8 cellular contexts compared by ENCODE assay signal in genomic region chr1:153945131-153945794, GRCh38. TPM values are rescaled to one million over a fixed set of nuclear protein-coding genes. Genes with fewer than 3 reads are reported as not detected.
A peak's percentile ranks its signal among the peaks of the same experiment; 100 is the strongest.
DNase-seq lines count a peak whose midpoint lies in the region; ATAC-seq and TF ChIP-seq lines count a peak whose summit lies in the region.

No MANE protein-coding gene starts in this region.

- H3K4me3 Mint-ChIP-seq in WTC11 = peak overlapping the region; percentile 81

- peaks cover 58% of the 10 kb centered on the region for H3K36me3 ChIP-seq in HUES48 (ENCODE audit: control insufficient read depth, insufficient read depth, low read length)
- H3K36me3 ChIP-seq in liver (ENCODE audit: control insufficient read depth in 4 of 4, insufficient read depth in 3 of 4, low read depth in 1 of 4, low read length in 3 of 4) = peaks cover 5 to 33% (median 16%) of the 10 kb centered on the region in 4 donors

- H3K4me3 ChIP-seq in HUES48 (ENCODE audit: low read depth, low read length) = peak overlapping the region; percentile 75
- H3K4me3 ChIP-seq in liver (ENCODE audit: low read depth in 1 of 3, low read length in 3 of 3) = peak overlapping the region; percentile 80 to 97 (median 87)

- CTCF ChIA-PET in WTC11 (lab: Charles Lee) = interaction anchor here (1.0 to 2.8 kb wide), 6 partner anchors 10 to 311 kb away, joined by 3 to 27 read pairs (median 15); partner anchors contain the start of genes CHTOP, JTB and SLC39A1

- H3K9me3 ChIP-seq in HUES48 (ENCODE audit: control insufficient read depth, insufficient read depth, low read length) (no peaks in the 10 kb centered on the region), liver (ENCODE audit: control insufficient read depth in 4 of 4, low read length in 3 of 4) (no peaks in the 10 kb centered on the region)

- H3K9ac ChIP-seq in HUES48 (ENCODE audit: low read depth, low read length) = peak overlapping the region; percentile 86; the same call in 1 of the 2 replicates
- peak overlapping the region; percentile 24 to 85 for H3K9ac ChIP-seq in liver (ENCODE audit: low read depth in 1 of 2, low read length in 2 of 2)

- H3K36me3 Mint-ChIP-seq in WTC11 = peaks cover 21% of the 10 kb centered on the region

- no peak for TF ChIP-seq RAD21 in liver (IDR thresholded peaks at IDR 0.05)

- DNase-seq in GM03348 (ENCODE audit: low spot score) = peak; percentile 27
- no peak for DNase-seq in WTC11 (ENCODE audit: low spot score)
- peak in 7 of 61 donors; percentile 23 to 70 (median 31) for DNase-seq in caudate nucleus (lab: John Stamatoyannopoulos, UW)
- DNase-seq in stimulated activated CD4-positive, alpha-beta T cell treated with anti-CD3 and anti-CD28 coated beads, TNF-alpha, amount 100 ng/mL, for 48 hours (ENCODE audit: low read depth in 3 of 3) = peak in 2 of 3 donors; percentile 32 to 55
- DNase-seq in NCI-H187 treated with DMSO at 0.1 percent for 48 hours (lab: John Stamatoyannopoulos, UW) = no peak
- DNase-seq in retina = no peak

- H3K4me1 Mint-ChIP-seq in WTC11 = peaks cover 13% of the 10 kb centered on the region

- no peak for ATAC-seq in WTC11

- no peaks in the 10 kb centered on the region for H3K9me3 Mint-ChIP-seq in WTC11

- POLR2A ChIA-PET in WTC11 (lab: Charles Lee) = interaction anchor here (0.5 to 2.3 kb wide), 6 partner anchors 10 to 41 kb away, joined by 3 to 21 read pairs (median 4); partner anchors contain the start of genes CREB3L4, RAB13 and SLC39A1

- H3K27ac ChIP-seq in HUES48 (ENCODE audit: low read depth, low read length) (peak overlapping the region; percentile 59), caudate nucleus (ENCODE audit: low read depth, low read length) (peak overlapping the region; percentile 95), liver (ENCODE audit: low read depth in 1 of 2, low read length in 2 of 2) (peak overlapping the region; percentile 94 to 95)

- TF ChIP-seq CTCF in WTC11 (IDR thresholded peaks at IDR 0.05) (no peak), liver (IDR thresholded peaks at IDR 0.05; ENCODE audit: low read depth, low read length, missing input control) (no peak)

- no peak overlapping the region for H3K27ac Mint-ChIP-seq in WTC11

- 41% methylated on average over 12 of the region's 12 CpGs for WGBS in liver

- H3K4me1 ChIP-seq in HUES48 (ENCODE audit: control insufficient read depth, insufficient read depth, low read length) (peaks cover 10% of the 10 kb centered on the region; the same call in 1 of the 2 replicates), liver (ENCODE audit: control insufficient read depth in 4 of 4, insufficient read depth in 4 of 4, low read length in 3 of 4) (peaks cover 14 to 38% (median 24%) of the 10 kb centered on the region in 4 donors)

- H3K27me3 Mint-ChIP-seq in WTC11 (ENCODE audit: low read depth) = no peaks in the 10 kb centered on the region

- H3K27me3 ChIP-seq in HUES48 (ENCODE audit: control insufficient read depth, insufficient read depth, low read length) (no peaks in the 10 kb centered on the region), liver (ENCODE audit: control insufficient read depth in 4 of 4, insufficient read depth in 4 of 4, low read length in 3 of 4) (no peaks in the 10 kb centered on the region)

TF ChIP-seq in WTC11, 78 proteins besides CTCF, POLR2A, EP300 and RAD21:
- TF ChIP-seq NR3C1 (CRISPR knock-in tag; conservative IDR thresholded peaks at IDR 0.05; ENCODE audit: low read depth) (no peak), NFYB (CRISPR knock-in tag; conservative IDR thresholded peaks at IDR 0.05; ENCODE audit: low read depth) (no peak), NFE2L1 (CRISPR knock-in tag; IDR thresholded peaks at IDR 0.05) (0 out of 2 replicates have a peak, but pooled peaks have one; percentile 8), ZNF219 (CRISPR knock-in tag; IDR thresholded peaks at IDR 0.05; ENCODE audit: borderline replicate concordance) (no peak), ZNF232 (CRISPR knock-in tag; IDR thresholded peaks at IDR 0.05) (no peak)

TF ChIP-seq in liver, 16 proteins besides CTCF, POLR2A, EP300 and RAD21:
- TF ChIP-seq FOXA1 (IDR thresholded peaks at IDR 0.05) (no peak), NR2F2 (IDR thresholded peaks at IDR 0.05) (no peak), HNF4A (conservative IDR thresholded peaks at IDR 0.05) (no peak), JUND (IDR thresholded peaks at IDR 0.05) (no peak), GABPA (IDR thresholded peaks at IDR 0.05 in 1 of 2, conservative IDR thresholded peaks at IDR 0.05 in 1 of 2) (no peak), ATF3 (IDR thresholded peaks at IDR 0.05) (no peak), REST (IDR thresholded peaks at IDR 0.05) (no peak), SP1 (IDR thresholded peaks at IDR 0.05) (no peak), FOXA2 (IDR thresholded peaks at IDR 0.05) (no peak), EGR1 (IDR thresholded peaks at IDR 0.05; ENCODE audit: low read depth in 2 of 2) (no peak)

RNA-seq across cellular contexts. Expression of gene DENND4B, which starts 1.3 kb away (rescaled TPM):
- total RNA-seq in WTC11 (2021) (88.9 to 93.9 TPM (median 93.1 TPM) in 3 replicates), liver (10 to 100 TPM; 13.1 to 27.2 TPM)
- polyA plus RNA-seq in liver = 10 to 100 TPM in 1 of 2 donors, 1 to 10 TPM in 1; 9.7 to 10.1 TPM

RNA-seq across cellular contexts. Expression of gene CRTC2, which starts 13.1 kb away (rescaled TPM):
- total RNA-seq in WTC11 (2021) (34.7 to 43.7 TPM (median 38.1 TPM) in 3 replicates), liver (1 to 10 TPM; 4.9 to 5.5 TPM)
- polyA plus RNA-seq in liver = 10 to 100 TPM; 11.0 to 14.9 TPM

RNA-seq across cellular contexts. Expression of gene SLC39A1, which starts 18.1 kb away (rescaled TPM):
- total RNA-seq in WTC11 (2021) (185 to 204 TPM (median 193 TPM) in 3 replicates), liver (10 to 100 TPM; 46.8 to 70.3 TPM)
- polyA plus RNA-seq in liver = 10 to 100 TPM; 38.8 to 62.5 TPM

RNA-seq across cellular contexts. Expression of gene CREB3L4, which starts 22.4 kb away (rescaled TPM):
- total RNA-seq in WTC11 (2021) (33.1 to 35.2 TPM (median 34.6 TPM) in 3 replicates), liver (10 to 100 TPM in 1 of 2 donors, 1 to 10 TPM in 1; 7.4 to 10.3 TPM)
- 10 to 100 TPM in 1 of 2 donors, 1 to 10 TPM in 1; 4.4 to 10.2 TPM for polyA plus RNA-seq in liver

RNA-seq across cellular contexts. Expression of gene GATAD2B, which starts 22.5 kb away (rescaled TPM):
- total RNA-seq in WTC11 (2021) (42.1 to 46.9 TPM (median 44.5 TPM) in 3 replicates), liver (1 to 10 TPM; 4.4 to 4.9 TPM)
- polyA plus RNA-seq in liver = 1 to 10 TPM; 3.2 to 3.5 TPM

Comparison
In these comparisons a context has a peak if more than half of its experiments do, and no peak if none do; other contexts are left out.
1. DNase-seq: peak in GM03348 (single experiment) and stimulated activated CD4-positive, alpha-beta T cell treated with anti-CD3 and anti-CD28 coated beads, TNF-alpha, amount 100 ng/mL, for 48 hours (2 of 3); none in WTC11 (single experiment), NCI-H187 treated with DMSO at 0.1 percent for 48 hours (single experiment) and retina (single experiment).
2. Peak in every context shown above with its lines, with median percentiles within 50 percentile points of each other: H3K27ac ChIP-seq.